Comparison of ENCODE assay signal across 6 cellular contexts in the genomic region with DNA sequence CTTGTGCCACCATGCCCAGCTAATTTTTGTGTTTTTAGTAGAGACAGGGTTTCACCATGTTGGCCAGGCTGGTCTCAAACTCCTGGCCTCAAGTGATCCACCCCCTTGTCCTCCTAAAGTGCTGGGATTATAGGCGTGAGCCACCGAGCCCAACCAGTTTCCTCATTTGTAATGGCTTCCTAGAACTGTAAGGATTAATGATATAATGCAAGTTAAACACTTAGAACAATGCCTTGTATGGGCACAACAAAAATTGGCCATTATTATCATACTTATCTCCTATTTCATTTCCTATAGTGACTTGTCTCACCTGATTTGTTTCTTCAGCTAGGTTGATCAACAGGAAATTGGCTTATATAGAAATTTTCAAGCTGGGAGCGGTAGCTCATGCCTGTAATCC.
"Had no signal": no experiment of that assay in that cellular context is flagged by ENCODE, and none has a peak within 500 bp of the region (broad histone marks: within the 10 kb centered on the region; RNA-seq: fewer than 3 reads in every experiment).

No MANE protein-coding gene starts in this region.

- H3K9me3 Mint-ChIP-seq: IgD-negative memory B cell had no signal

- H3K4me1 Mint-ChIP-seq: IgD-negative memory B cell had no signal

- H3K4me3 ChIP-seq: GM23248, HAP-1 had no signal

- H3K4me1 ChIP-seq: HAP-1 had no signal

- H3K9me3 ChIP-seq: HAP-1 had no signal

- DNase-seq: GM23248, GOT3, H7 had no signal

- H3K4me3 Mint-ChIP-seq: IgD-negative memory B cell had no signal

- H3K27me3 Mint-ChIP-seq: IgD-negative memory B cell had no signal

- H3K27ac ChIP-seq: GM23248, HL-60 had no signal

- H3K36me3 Mint-ChIP-seq: IgD-negative memory B cell had no signal
